In genomic region chr6:24908555-24908954, GRCh38 we compare ENCODE assay signal across 12 cellular contexts. TPM values are rescaled to one million over a fixed set of nuclear protein-coding genes. Genes with fewer than 3 reads are reported as not detected.
DNase-seq lines count a peak whose midpoint lies in the region; ATAC-seq and TF ChIP-seq lines count a peak whose summit lies in the region.
"Had no signal": no experiment of that assay in that cellular context is flagged by ENCODE, and none has a peak within 500 bp of the region (broad histone marks: within the 10 kb centered on the region; RNA-seq: fewer than 3 reads in every experiment).

No MANE protein-coding gene starts in this region.

- peaks cover 2% of the 10 kb centered on the region for H3K36me3 Mint-ChIP-seq in neural crest cell (ENCODE audit: low read depth)

- H3K9ac ChIP-seq in BLaER1 (peak overlapping the region; percentile 50), adipocyte (ENCODE audit: low read length) (peak overlapping the region; percentile 97)
- H3K9ac ChIP-seq: SK-N-SH had no signal

- no peak overlapping the region for H3K27ac Mint-ChIP-seq in neural crest cell (ENCODE audit: unreplicated experiment)

- H3K27me3 ChIP-seq in BLaER1 = no peaks in the 10 kb centered on the region
- H3K27me3 ChIP-seq in HAP-1 (ENCODE audit: low read depth) = no peaks in the 10 kb centered on the region
- H3K27me3 ChIP-seq in adipocyte (replicated peaks; ENCODE audit: control insufficient read depth, insufficient read depth, low read length) = no peaks in the 10 kb centered on the region

- TF ChIP-seq POLR2A in erythroblast (IDR thresholded peaks at IDR 0.05; ENCODE audit: low read length) = no peak

- no peaks in the 10 kb centered on the region for H3K9me3 Mint-ChIP-seq in neural crest cell

- H3K36me3 ChIP-seq in BLaER1 = peaks cover 19% of the 10 kb centered on the region
- no peaks in the 10 kb centered on the region for H3K36me3 ChIP-seq in HAP-1 (replicated peaks)
- H3K36me3 ChIP-seq in adipocyte (ENCODE audit: control insufficient read depth, insufficient read depth, low read length, severe bottlenecking) = no peaks in the 10 kb centered on the region

- H3K27ac ChIP-seq in BLaER1 = peak overlapping the region; percentile 70

- in situ Hi-C loops in HAP-1 (cut with MboI; ENCODE audit: low sequenced_read_pairs) = no loop called here

- H3K4me1 Mint-ChIP-seq in neural crest cell = peaks cover 48% of the 10 kb centered on the region

- H3K4me3 Mint-ChIP-seq in neural crest cell = peak overlapping the region; percentile 91

- ATAC-seq in HG02870 (IDR thresholded peaks at IDR 0.05; ENCODE audit: unreplicated experiment) = no peak

- peaks cover 72% of the 10 kb centered on the region for H3K4me1 ChIP-seq in BLaER1
- peaks cover 17% of the 10 kb centered on the region for H3K4me1 ChIP-seq in HAP-1
- peaks cover 56% of the 10 kb centered on the region for H3K4me1 ChIP-seq in adipocyte (ENCODE audit: control insufficient read depth, insufficient read depth, low read length)

- DNase-seq in HAP-1 (ENCODE audit: low spot score in 2 of 2) = peak; percentile 29 to 44
- DNase-seq in adipocyte (ENCODE audit: low read depth) = peak; percentile 20
- no peak for DNase-seq in neural crest cell (ENCODE audit: low read depth, low spot score)
- DNase-seq in COR-L47 (lab: John Stamatoyannopoulos, UW) = no peak
- no peak for DNase-seq in NCI-H510A treated with DMSO at 0.1 percent for 48 hours (lab: John Stamatoyannopoulos, UW)
- no peak for DNase-seq in erythroblast (lab: John Stamatoyannopoulos, UW)
- DNase-seq: activated effector memory CD4-positive, alpha-beta T cell treated with anti-CD3 and anti-CD28 coated beads, Interleukin-2, amount 50 U/mL, for 16 hours; DMS79 treated with DMSO at 0.1 percent for 48 hours; NCI-H1105; SK-N-SH had no signal

- peak overlapping the region; percentile 94 for H3K4me2 ChIP-seq in BLaER1
- H3K4me2 ChIP-seq: SK-N-SH had no signal

- H4K20me1 ChIP-seq in BLaER1 = no peaks in the 10 kb centered on the region

- peaks cover 20% of the 10 kb centered on the region for H3K9me3 ChIP-seq in BLaER1
- H3K9me3 ChIP-seq in HAP-1 = peaks cover 3% of the 10 kb centered on the region; the same call in 1 of the 2 replicates
- no peaks in the 10 kb centered on the region for H3K9me3 ChIP-seq in adipocyte (ENCODE audit: control insufficient read depth, low read length)
- H3K9me3 ChIP-seq: SK-N-SH had no signal

- H3K27me3 Mint-ChIP-seq in neural crest cell (ENCODE audit: low read depth) = peaks cover 47% of the 10 kb centered on the region

- no peak for TF ChIP-seq CTCF in neural crest cell (conservative IDR thresholded peaks at IDR 0.05)

- peak overlapping the region; percentile 73; the same call in 1 of the 2 replicates for H3K4me3 ChIP-seq in BLaER1
- no peak overlapping the region for H3K4me3 ChIP-seq in HAP-1
- peak overlapping the region; percentile 97 for H3K4me3 ChIP-seq in adipocyte (ENCODE audit: low read length)

RNA-seq across cellular contexts. Expression of gene RIPOR2, which starts 27.2 kb away (rescaled TPM):
- total RNA-seq in neural crest cell = 2.9 and 3.5 TPM in 2 replicates

Comparison
In these comparisons a context has a peak if more than half of its experiments do, and no peak if none do; other contexts are left out.
1. DNase-seq: peak in HAP-1 (2 of 2) and adipocyte (single experiment); none in neural crest cell (single experiment), COR-L47 (single experiment), NCI-H510A treated with DMSO at 0.1 percent for 48 hours (single experiment) and erythroblast (0 of 2).